In genomic region chrX:81195712-81196111, GRCh38 we compare ENCODE assay signal across 1 cellular context.
TF ChIP-seq lines count a peak whose summit lies in the region.

No MANE protein-coding gene starts in this region.

TF ChIP-seq in endothelial cell of umbilical vein, 7 proteins besides CTCF, POLR2A, EP300 and RAD21:
- TF ChIP-seq JUN (IDR thresholded peaks at IDR 0.05; ENCODE audit: borderline replicate concordance, insufficient read depth, insufficient read length, low read depth) (no peak), POLR2AphosphoS5 (IDR thresholded peaks at IDR 0.05; ENCODE audit: insufficient read depth, low read depth, low read length) (no peak)
